In the genomic region with DNA sequence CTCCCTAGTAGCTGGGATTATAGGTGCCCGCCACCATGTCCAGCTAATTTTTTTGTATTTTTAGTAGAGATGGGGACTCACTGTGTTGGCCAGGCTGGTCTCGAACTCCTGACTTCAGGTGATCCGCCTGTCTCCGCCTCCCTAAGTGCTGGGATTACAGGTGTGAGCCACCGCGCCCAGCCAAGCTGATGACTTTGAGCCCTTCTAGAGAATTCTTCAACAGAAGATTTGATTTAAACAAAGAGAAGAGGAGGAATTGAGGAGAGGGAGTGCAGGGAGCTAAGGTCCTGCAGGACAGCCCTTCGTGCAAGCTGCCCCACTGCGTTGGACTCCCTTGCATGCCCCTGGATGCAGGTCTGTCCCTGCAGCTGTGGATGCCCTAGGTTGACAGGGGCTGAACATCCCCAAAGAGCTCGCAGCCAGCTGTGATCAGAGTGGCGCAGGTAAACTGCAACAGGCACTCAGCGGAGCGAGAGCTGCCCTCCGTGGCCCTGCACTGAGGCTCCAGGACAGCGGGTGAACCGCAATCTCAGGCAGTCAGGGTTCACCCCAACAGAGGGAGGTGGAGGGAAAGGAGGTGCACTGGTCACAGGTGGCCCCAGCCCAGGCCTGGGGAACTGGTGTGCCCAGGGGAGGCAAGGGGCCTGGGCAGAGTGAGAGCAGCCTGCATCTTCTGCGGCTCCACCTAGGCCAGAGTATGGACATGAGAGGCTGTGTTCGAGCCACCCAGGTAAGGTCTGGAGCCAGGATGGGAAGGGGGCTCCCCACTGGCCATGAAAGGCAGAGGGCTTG, we compare ENCODE assay signal across 1 cellular context.
TF ChIP-seq lines count a peak whose summit lies in the region.

No MANE protein-coding gene starts in this region.

TF ChIP-seq in HepG2, 621 proteins besides CTCF, POLR2A, EP300 and RAD21:
- TF ChIP-seq, protein P1, sequence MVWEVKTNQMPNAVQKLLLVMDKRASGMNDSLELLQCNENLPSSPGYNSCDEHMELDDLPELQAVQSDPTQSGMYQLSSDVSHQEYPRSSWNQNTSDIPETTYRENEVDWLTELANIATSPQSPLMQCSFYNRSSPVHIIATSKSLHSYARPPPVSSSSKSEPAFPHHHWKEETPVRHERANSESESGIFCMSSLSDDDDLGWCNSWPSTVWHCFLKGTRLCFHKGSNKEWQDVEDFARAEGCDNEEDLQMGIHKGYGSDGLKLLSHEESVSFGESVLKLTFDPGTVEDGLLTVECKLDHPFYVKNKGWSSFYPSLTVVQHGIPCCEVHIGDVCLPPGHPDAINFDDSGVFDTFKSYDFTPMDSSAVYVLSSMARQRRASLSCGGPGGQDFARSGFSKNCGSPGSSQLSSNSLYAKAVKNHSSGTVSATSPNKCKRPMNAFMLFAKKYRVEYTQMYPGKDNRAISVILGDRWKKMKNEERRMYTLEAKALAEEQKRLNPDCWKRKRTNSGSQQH (CRISPR knock-in tag; IDR thresholded peaks at IDR 0.05; ENCODE audit: low read depth): no peak
- TF ChIP-seq PHB2 (IDR thresholded peaks at IDR 0.05; ENCODE audit: partially characterized antibody) (no peak), RNF2 (conservative IDR thresholded peaks at IDR 0.05; ENCODE audit: low read depth) (no peak), TMF1 (CRISPR knock-in tag; IDR thresholded peaks at IDR 0.05; ENCODE audit: low read depth) (no peak), THAP11 (CRISPR knock-in tag; IDR thresholded peaks at IDR 0.05) (no peak), ZNF354B (CRISPR knock-in tag; IDR thresholded peaks at IDR 0.05) (no peak), ZNF367 (CRISPR knock-in tag; IDR thresholded peaks at IDR 0.05; ENCODE audit: borderline replicate concordance) (no peak), GPN1 (CRISPR knock-in tag; IDR thresholded peaks at IDR 0.05; ENCODE audit: borderline replicate concordance) (no peak), DNMT3B (CRISPR knock-in tag; conservative IDR thresholded peaks at IDR 0.05) (no peak), GABPB1 (CRISPR knock-in tag; IDR thresholded peaks at IDR 0.05) (no peak), CBFB (CRISPR knock-in tag; IDR thresholded peaks at IDR 0.05) (no peak), MAFF (IDR thresholded peaks at IDR 0.05; ENCODE audit: low read depth, low read length) (no peak), ZBTB7A (CRISPR knock-in tag; IDR thresholded peaks at IDR 0.05) (no peak), PLRG1 (conservative IDR thresholded peaks at IDR 0.05) (no peak), CC2D1A (CRISPR knock-in tag; IDR thresholded peaks at IDR 0.05) (no peak)
- TF ChIP-seq, protein P2, sequence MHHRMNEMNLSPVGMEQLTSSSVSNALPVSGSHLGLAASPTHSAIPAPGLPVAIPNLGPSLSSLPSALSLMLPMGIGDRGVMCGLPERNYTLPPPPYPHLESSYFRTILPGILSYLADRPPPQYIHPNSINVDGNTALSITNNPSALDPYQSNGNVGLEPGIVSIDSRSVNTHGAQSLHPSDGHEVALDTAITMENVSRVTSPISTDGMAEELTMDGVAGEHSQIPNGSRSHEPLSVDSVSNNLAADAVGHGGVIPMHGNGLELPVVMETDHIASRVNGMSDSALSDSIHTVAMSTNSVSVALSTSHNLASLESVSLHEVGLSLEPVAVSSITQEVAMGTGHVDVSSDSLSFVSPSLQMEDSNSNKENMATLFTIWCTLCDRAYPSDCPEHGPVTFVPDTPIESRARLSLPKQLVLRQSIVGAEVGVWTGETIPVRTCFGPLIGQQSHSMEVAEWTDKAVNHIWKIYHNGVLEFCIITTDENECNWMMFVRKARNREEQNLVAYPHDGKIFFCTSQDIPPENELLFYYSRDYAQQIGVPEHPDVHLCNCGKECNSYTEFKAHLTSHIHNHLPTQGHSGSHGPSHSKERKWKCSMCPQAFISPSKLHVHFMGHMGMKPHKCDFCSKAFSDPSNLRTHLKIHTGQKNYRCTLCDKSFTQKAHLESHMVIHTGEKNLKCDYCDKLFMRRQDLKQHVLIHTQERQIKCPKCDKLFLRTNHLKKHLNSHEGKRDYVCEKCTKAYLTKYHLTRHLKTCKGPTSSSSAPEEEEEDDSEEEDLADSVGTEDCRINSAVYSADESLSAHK (CRISPR knock-in tag; IDR thresholded peaks at IDR 0.05; ENCODE audit: borderline replicate concordance): no peak
- TF ChIP-seq, protein P3, sequence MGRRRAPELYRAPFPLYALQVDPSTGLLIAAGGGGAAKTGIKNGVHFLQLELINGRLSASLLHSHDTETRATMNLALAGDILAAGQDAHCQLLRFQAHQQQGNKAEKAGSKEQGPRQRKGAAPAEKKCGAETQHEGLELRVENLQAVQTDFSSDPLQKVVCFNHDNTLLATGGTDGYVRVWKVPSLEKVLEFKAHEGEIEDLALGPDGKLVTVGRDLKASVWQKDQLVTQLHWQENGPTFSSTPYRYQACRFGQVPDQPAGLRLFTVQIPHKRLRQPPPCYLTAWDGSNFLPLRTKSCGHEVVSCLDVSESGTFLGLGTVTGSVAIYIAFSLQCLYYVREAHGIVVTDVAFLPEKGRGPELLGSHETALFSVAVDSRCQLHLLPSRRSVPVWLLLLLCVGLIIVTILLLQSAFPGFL (CRISPR knock-in tag; IDR thresholded peaks at IDR 0.05): no peak
- TF ChIP-seq, protein P4, sequence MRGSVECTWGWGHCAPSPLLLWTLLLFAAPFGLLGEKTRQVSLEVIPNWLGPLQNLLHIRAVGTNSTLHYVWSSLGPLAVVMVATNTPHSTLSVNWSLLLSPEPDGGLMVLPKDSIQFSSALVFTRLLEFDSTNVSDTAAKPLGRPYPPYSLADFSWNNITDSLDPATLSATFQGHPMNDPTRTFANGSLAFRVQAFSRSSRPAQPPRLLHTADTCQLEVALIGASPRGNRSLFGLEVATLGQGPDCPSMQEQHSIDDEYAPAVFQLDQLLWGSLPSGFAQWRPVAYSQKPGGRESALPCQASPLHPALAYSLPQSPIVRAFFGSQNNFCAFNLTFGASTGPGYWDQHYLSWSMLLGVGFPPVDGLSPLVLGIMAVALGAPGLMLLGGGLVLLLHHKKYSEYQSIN (CRISPR knock-in tag; IDR thresholded peaks at IDR 0.05; ENCODE audit: borderline replicate concordance): no peak
